8 cellular contexts compared by ENCODE assay signal in genomic region chr3:124761250-124761796, GRCh38. TPM values are rescaled to one million over a fixed set of nuclear protein-coding genes. Genes with fewer than 3 reads are reported as not detected.
DNase-seq lines count a peak whose midpoint lies in the region; ATAC-seq and TF ChIP-seq lines count a peak whose summit lies in the region.

No MANE protein-coding gene starts in this region.

- CTCF ChIA-PET in CD4-positive, alpha-beta T cell (lab: Charles Lee): interaction anchor here (0.6 to 5.7 kb wide), 22 partner anchors 10 to 837 kb away, joined by 3 to 52 read pairs (median 3); no protein-coding TSS in a partner anchor
- CTCF ChIA-PET in HCT116 (lab: Charles Lee): interaction anchor here (0.6 to 4.4 kb wide), 30 partner anchors 9 to 825 kb away, joined by 3 to 101 read pairs (median 4); partner anchors contain the start of gene ITGB5

- no peaks in the 10 kb centered on the region; a peak in 1 of 4 replicates for H3K36me3 ChIP-seq in HCT116 (ENCODE audit: control insufficient read depth in 1 of 2, insufficient read depth in 2 of 2, low read length in 2 of 2)

- H3K27me3 Mint-ChIP-seq in CD4-positive, alpha-beta T cell: no peaks in the 10 kb centered on the region

- H3K79me2 ChIP-seq in HCT116 (ENCODE audit: insufficient read depth, low read length): no peaks in the 10 kb centered on the region

- BruUV-seq in HCT116 (replicated peaks; lab: Mats Ljungman, UMichigan): no TSS peak

- no peaks in the 10 kb centered on the region for H3K27me3 ChIP-seq in CD4-positive, alpha-beta T cell (ENCODE audit: control insufficient read depth, insufficient read depth, low read length)
- H3K27me3 ChIP-seq in HCT116 (ENCODE audit: insufficient read depth, low read length): no peaks in the 10 kb centered on the region

- TF ChIP-seq POLR2A in HCT116 (IDR thresholded peaks at IDR 0.05; ENCODE audit: borderline replicate concordance, extremely low read depth, insufficient read depth, insufficient read length): no peak

- peak overlapping the region; percentile 62 for H3K4me2 ChIP-seq in HCT116 (ENCODE audit: low read length)

- H3K27ac Mint-ChIP-seq in CD4-positive, alpha-beta T cell: no peak overlapping the region

- 0 out of 4 replicates have a peak overlapping the region, but pooled peaks of 1 of the 2 experiments have one; percentile 6 for H3K4me3 ChIP-seq in HCT116 (replicated peaks in 1 of 2; ENCODE audit: low read depth in 1 of 2, low read length in 2 of 2)

- no peak overlapping the region for H3K9ac ChIP-seq in HCT116 (ENCODE audit: low read length)

- peak; percentile 94 for TF ChIP-seq CTCF in CD4-positive, alpha-beta T cell (IDR thresholded peaks at IDR 0.05)
- peak; percentile 81 to 95 (median 93) for TF ChIP-seq CTCF in HCT116 (IDR thresholded peaks at IDR 0.05 in 2 of 3, conservative IDR thresholded peaks at IDR 0.05 in 1 of 3; ENCODE audit: borderline replicate concordance in 1 of 3, insufficient read depth in 1 of 3, low read depth in 2 of 3, low read length in 2 of 3)

- no peak overlapping the region for H2AFZ ChIP-seq in HCT116 (ENCODE audit: low read depth, low read length, poor library complexity, severe bottlenecking)

- intact Hi-C loops in CD4-positive, alpha-beta T cell (cut with DNase I, micrococcal nuclease): loop anchor here (1.0 to 10.0 kb wide), 5 partner anchors 140 to 824 kb away; no protein-coding TSS in a partner anchor
- intact Hi-C loops in HCT116 (cut with micrococcal nuclease): loop anchor here (1.0 to 10.0 kb wide), 5 partner anchors 140 to 821 kb away; no protein-coding TSS in a partner anchor

- no peaks in the 10 kb centered on the region for H3K9me2 ChIP-seq in HCT116 (ENCODE audit: insufficient read depth)

- RAD21 ChIA-PET in HCT116 (lab: Charles Lee; ENCODE audit: low non-redundant PET in 1 of 2, low total read pairs in 2 of 2, uncharacterized antibody in 2 of 2, unreplicated experiment in 2 of 2): interaction anchor here (0.8 to 2.9 kb wide), 7 partner anchors 140 to 196 kb away, joined by 3 to 18 read pairs (median 3); no protein-coding TSS in a partner anchor

- H3K4me3 Mint-ChIP-seq in CD4-positive, alpha-beta T cell: peak overlapping the region; percentile 58

- peaks cover 6% of the 10 kb centered on the region for H3K4me1 Mint-ChIP-seq in CD4-positive, alpha-beta T cell (ENCODE audit: low read depth)

- H3K4me1 ChIP-seq in HCT116 (ENCODE audit: control insufficient read depth in 1 of 2, insufficient read depth in 2 of 2, low read length in 2 of 2): peaks cover 0 to 7% of the 10 kb centered on the region in 2 experiments; a peak in 1 of 4 replicates

- POLR2A ChIA-PET in CD4-positive, alpha-beta T cell (lab: Charles Lee): interaction anchor here (1.4 to 1.7 kb wide), 3 partner anchors 10 to 140 kb away, joined by 5 to 9 read pairs (median 5); partner anchors contain the start of gene UMPS
- POLR2A ChIA-PET in HCT116 (lab: Charles Lee): interaction anchor here (0.8 kb wide), 1 partner anchor 140 kb away, joined by 5 read pairs; no protein-coding TSS in a partner anchor

- DNase-seq in CD4-positive, alpha-beta T cell: peak; percentile 64 to 82 (median 72)
- DNase-seq in HCT116 (ENCODE audit: low read depth, low spot score): peak; percentile 56
- peak; percentile 11 for DNase-seq in NCI-H345 treated with DMSO at 0.1 percent for 48 hours (lab: John Stamatoyannopoulos, UW; ENCODE audit: unreplicated experiment)
- peak; percentile 82 for DNase-seq in activated CD4-positive, CD25-positive, alpha-beta regulatory T cell treated with anti-CD3 and anti-CD28 coated beads, Interleukin-2, amount 50 U/mL, for 72 hours
- peak; percentile 62 for DNase-seq in central memory CD4-positive, alpha-beta T cell
- peak; percentile 72 for DNase-seq in kidney tubule cell (ENCODE audit: low spot score)
- peak; percentile 73 to 78 for DNase-seq in stimulated activated CD4-positive, alpha-beta T cell treated with anti-CD3 and anti-CD28 coated beads, Interleukin-1b, Interleukin-23, amount 100 ng/mL, for 4 hours (ENCODE audit: low read depth in 2 of 2)
- DNase-seq in NCI-H774 (lab: John Stamatoyannopoulos, UW): no peak

- H4K20me1 ChIP-seq in HCT116 (ENCODE audit: insufficient read depth): no peaks in the 10 kb centered on the region

- no peaks in the 10 kb centered on the region for H3K9me3 Mint-ChIP-seq in CD4-positive, alpha-beta T cell

- H3K36me3 Mint-ChIP-seq in CD4-positive, alpha-beta T cell (ENCODE audit: low read depth): no peaks in the 10 kb centered on the region

- H3K9me3 ChIP-seq in CD4-positive, alpha-beta T cell (ENCODE audit: control insufficient read depth, low read length): no peaks in the 10 kb centered on the region
- no peaks in the 10 kb centered on the region for H3K9me3 ChIP-seq in HCT116 (ENCODE audit: control insufficient read depth in 1 of 2, insufficient read depth in 1 of 2, low read depth in 1 of 2, low read length in 2 of 2)

- ATAC-seq in CD4-positive, alpha-beta T cell (ENCODE audit: poor library complexity): peak; percentile 90
- peak; percentile 87 for ATAC-seq in HCT116

- TF ChIP-seq RAD21 in HCT116 (IDR thresholded peaks at IDR 0.05; ENCODE audit: low read depth): peak; percentile 94

- H3K27ac ChIP-seq in CD4-positive, alpha-beta T cell (ENCODE audit: low read depth, low read length): no peak overlapping the region
- no peak overlapping the region for H3K27ac ChIP-seq in HCT116 (ENCODE audit: low read depth, low read length)

TF ChIP-seq in HCT116, 20 proteins besides CTCF, POLR2A, EP300 and RAD21:
- TF ChIP-seq EZH2phosphoT487 (IDR thresholded peaks at IDR 0.05; ENCODE audit: borderline replicate concordance) (no peak), ZFX (IDR thresholded peaks at IDR 0.05) (no peak), ZBTB33 (IDR thresholded peaks at IDR 0.05; ENCODE audit: extremely low read depth, insufficient replicate concordance, low read length) (no peak), TCF7L2 (IDR thresholded peaks at IDR 0.05; ENCODE audit: borderline replicate concordance, extremely low read depth, insufficient read depth, insufficient read length) (no peak), ELF1 (IDR thresholded peaks at IDR 0.05; ENCODE audit: borderline replicate concordance, low read depth) (no peak), YY1 (IDR thresholded peaks at IDR 0.05; ENCODE audit: extremely low read depth, insufficient replicate concordance, low read depth, low read length) (no peak), SRF (IDR thresholded peaks at IDR 0.05; ENCODE audit: low read depth) (no peak), ZNF274 (IDR thresholded peaks at IDR 0.05; ENCODE audit: low read depth, low read length) (no peak), ATF3 (IDR thresholded peaks at IDR 0.05) (no peak), SP1 (IDR thresholded peaks at IDR 0.05; ENCODE audit: low read depth) (no peak), FOSL1 (IDR thresholded peaks at IDR 0.05; ENCODE audit: low read depth) (no peak), SIN3A (IDR thresholded peaks at IDR 0.05; ENCODE audit: low read depth) (no peak), JUND (IDR thresholded peaks at IDR 0.05) (no peak)
- TF ChIP-seq, protein P1, sequence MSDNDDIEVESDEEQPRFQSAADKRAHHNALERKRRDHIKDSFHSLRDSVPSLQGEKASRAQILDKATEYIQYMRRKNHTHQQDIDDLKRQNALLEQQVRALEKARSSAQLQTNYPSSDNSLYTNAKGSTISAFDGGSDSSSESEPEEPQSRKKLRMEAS (IDR thresholded peaks at IDR 0.05): no peak

RNA-seq across cellular contexts. Expression of gene UMPS, which starts 31.1 kb away (rescaled TPM):
- 10 to 100 TPM; 19.5 to 19.7 TPM for total RNA-seq in CD4-positive, alpha-beta T cell
- total RNA-seq in HCT116 (2021; ENCODE audit: unreplicated experiment): 41.3 TPM
- polyA plus RNA-seq in HCT116 (2012): 24.3 and 25.3 TPM in 2 replicates
